ENCODE assay signal across 8 cellular contexts in genomic region chr22:29553391-29554224, GRCh38. TPM values are rescaled to one million over a fixed set of nuclear protein-coding genes. Genes with fewer than 3 reads are reported as not detected.
DNase-seq lines count a peak whose midpoint lies in the region; ATAC-seq, FAIRE-seq and TF ChIP-seq lines count a peak whose summit lies in the region.

THOC5 (minus strand) TSS chr22:29553757; CDS start chr22:29549147, 4,610 bp downstream.

- H3K27ac ChIP-seq in kidney (ENCODE audit: low read depth in 2 of 2, low read length in 2 of 2) = peak within 1 kb of the TSS; percentile 60 to 85

- H3K4me1 ChIP-seq in BE2C (no peaks in the 10 kb centered on the region), kidney (ENCODE audit: control insufficient read depth in 1 of 2, insufficient read depth in 1 of 2, low read depth in 1 of 2, low read length in 2 of 2) (peaks cover 7% of the 10 kb centered on the region in 2 donors)

- peak; percentile 89 for TF ChIP-seq POLR2A in GM19193 (IDR thresholded peaks at IDR 0.05; ENCODE audit: extremely low read depth, insufficient read depth, insufficient read length)

- H3K36me3 ChIP-seq in BE2C = peaks cover 36% of the 10 kb centered on the region
- H3K36me3 ChIP-seq in kidney (ENCODE audit: control insufficient read depth in 1 of 2, insufficient read depth in 2 of 2, low read length in 2 of 2) = peaks cover 16 to 26% of the 10 kb centered on the region in 2 donors

- intact Hi-C loops in kidney (cut with DNase I) = no loop called here

- no peaks in the 10 kb centered on the region for H3K27me3 ChIP-seq in BE2C

- H3K4me3 ChIP-seq in BE2C (ENCODE audit: low read depth, low read length) (peak within 1 kb of the TSS; percentile 98), kidney (ENCODE audit: low read length in 2 of 2) (peak within 1 kb of the TSS; percentile 95 to 99)

- FAIRE-seq in kidney (lab: Jason Lieb, UNC) = peak; percentile 71

- peak; percentile 94 for ATAC-seq in HG03439 (IDR thresholded peaks at IDR 0.05; ENCODE audit: unreplicated experiment)

- TF ChIP-seq CTCF in BE2C (IDR thresholded peaks at IDR 0.05; ENCODE audit: low read depth, low read length) = peak; percentile 68
- peak; percentile 80 for TF ChIP-seq CTCF in kidney (IDR thresholded peaks at IDR 0.05; ENCODE audit: borderline replicate concordance, extremely low read depth, insufficient read depth)

- peak; percentile 97 for DNase-seq in BE2C
- peak; percentile 91 for DNase-seq in NCI-H510A (lab: John Stamatoyannopoulos, UW)
- DNase-seq in activated CD4-positive, alpha-beta T cell treated with anti-CD3 and anti-CD28 coated beads for 1 hour = peak; percentile 83
- peak; percentile 97 for DNase-seq in cerebellum (ENCODE audit: low spot score)
- DNase-seq in kidney = peak; percentile 98
- DNase-seq in stimulated activated CD4-positive, alpha-beta T cell treated with anti-CD3 and anti-CD28 coated beads, Interleukin-15, amount 100 ng/mL, for 24 hours = peak; percentile 94

- H3K9me3 ChIP-seq in BE2C = no peaks in the 10 kb centered on the region
- no peaks in the 10 kb centered on the region for H3K9me3 ChIP-seq in kidney (ENCODE audit: control insufficient read depth in 1 of 2, low read length in 2 of 2)

- H3K9ac ChIP-seq in kidney (ENCODE audit: low read length in 2 of 2) = peak within 1 kb of the TSS; percentile 88 to 97

RNA-seq across cellular contexts. Expression of gene THOC5, which starts in this region (rescaled TPM):
- polyA plus RNA-seq in BE2C (2012; ENCODE audit: insufficient read depth, insufficient read length, low read depth) = 56.3 TPM
- 36.9 TPM for total RNA-seq in cerebellum
- 37.9 TPM for total RNA-seq in kidney
- 23.1 TPM for polyA plus RNA-seq in kidney (ENCODE audit: insufficient read depth, low read depth, low replicate concordance)

Comparison
In these comparisons a context has a peak if more than half of its experiments do, and no peak if none do; other contexts are left out.
1. Peak in every context shown above with its lines: DNase-seq, ATAC-seq, H3K4me3 ChIP-seq and H3K27ac ChIP-seq.